In genomic region chr15:101438482-101439284, GRCh38 we compare ENCODE assay signal across 20 cellular contexts. TPM values are rescaled to one million over a fixed set of nuclear protein-coding genes. Genes with fewer than 3 reads are reported as not detected.
A peak's percentile ranks its signal among the peaks of the same experiment; 100 is the strongest.
DNase-seq lines count a peak whose midpoint lies in the region; ATAC-seq and TF ChIP-seq lines count a peak whose summit lies in the region.
"Had no signal": no experiment of that assay in that cellular context is flagged by ENCODE, and none has a peak within 500 bp of the region (broad histone marks: within the 10 kb centered on the region; RNA-seq: fewer than 3 reads in every experiment).

No MANE protein-coding gene starts in this region.

- no peak overlapping the region for H2BK120ac ChIP-seq in neuronal stem cell (ENCODE audit: low read depth, low read length)

- no peak overlapping the region for H3K27ac Mint-ChIP-seq in activated T-helper 1 cell treated with anti-CD3 and anti-CD28 coated beads, Interleukin-12 subunit alpha, Interleukin-12 subunit beta, Interleukin-2, Interleukin-4 antibody, amounts not matched to agents 30 ng/mL and 10 ng/mL and 1 ng/mL, durations not matched to agents 14 hours and 24 hours and 36 hours
- H3K27ac Mint-ChIP-seq: activated CD8-positive, alpha-beta T cell treated with anti-CD3 and anti-CD28 coated beads for 36 hours; T-cell had no signal

- H3K36me3 ChIP-seq in heart left ventricle (no peaks in the 10 kb centered on the region), neuronal stem cell (replicated peaks in 1 of 2; ENCODE audit: control insufficient read depth in 2 of 2, insufficient read depth in 2 of 2, low read length in 2 of 2) (peaks cover 0 to 7% of the 10 kb centered on the region in 2 donors), vagina (no peaks in the 10 kb centered on the region)

- H3K4me2 ChIP-seq in neuronal stem cell (ENCODE audit: insufficient read depth, low read length, poor library complexity, severe bottlenecking): no peak overlapping the region

- no peak overlapping the region for H3K23ac ChIP-seq in neuronal stem cell (ENCODE audit: low read depth, low read length, poor library complexity)

- no peaks in the 10 kb centered on the region for H3K27me3 ChIP-seq in heart left ventricle
- no peaks in the 10 kb centered on the region for H3K27me3 ChIP-seq in neuronal stem cell (ENCODE audit: control insufficient read depth in 3 of 3, insufficient read depth in 3 of 3, low read depth in 1 of 3, low read length in 3 of 3)
- H3K27me3 ChIP-seq in vagina: no peaks in the 10 kb centered on the region

- H2AFZ ChIP-seq in neuronal stem cell (ENCODE audit: low read length): no peak overlapping the region

- H2BK15ac ChIP-seq in neuronal stem cell (ENCODE audit: low read length): no peak overlapping the region

- H3K9me3 ChIP-seq in heart left ventricle (no peaks in the 10 kb centered on the region), neuronal stem cell (replicated peaks in 1 of 2; ENCODE audit: control insufficient read depth in 2 of 2, insufficient read depth in 1 of 2, low read depth in 1 of 2, low read length in 2 of 2) (peaks cover 0 to 12% of the 10 kb centered on the region in 2 donors), vagina (no peaks in the 10 kb centered on the region)

- ATAC-seq in Right ventricle myocardium superior (ENCODE audit: poor library complexity): peak; percentile 41
- ATAC-seq in left cardiac atrium: no peak
- no peak for ATAC-seq in heart left ventricle
- no peak for ATAC-seq in GM21360 (IDR thresholded peaks at IDR 0.05; ENCODE audit: unreplicated experiment)
- ATAC-seq: activated CD8-positive, alpha-beta T cell treated with anti-CD3 and anti-CD28 coated beads for 36 hours; T-cell had no signal

- no peak for TF ChIP-seq POLR2A in heart left ventricle (IDR thresholded peaks at IDR 0.05)
- no peak for TF ChIP-seq POLR2A in vagina (IDR thresholded peaks at IDR 0.05)

- 76 to 84% (median 81%) methylated on average over 21 of the region's 21 CpGs for WGBS in heart left ventricle, 4 donors
- WGBS in neuronal stem cell (ENCODE audit: extremely low coverage in 2 of 2, insufficient read length in 2 of 2, insufficient replicate concordance in 1 of 2), 2 donors: no CpG with 5 or more reads among the region's 21 CpGs

- H3K27ac ChIP-seq in heart left ventricle (peak overlapping the region in 11 of 12 donors; percentile 16 to 72 (median 47)), neuronal stem cell (replicated peaks; ENCODE audit: low read length) (no peak overlapping the region), vagina (peak overlapping the region; percentile 36)

- H3K4me3 Mint-ChIP-seq in activated T-helper 1 cell treated with anti-CD3 and anti-CD28 coated beads, Interleukin-12 subunit alpha, Interleukin-12 subunit beta, Interleukin-2, Interleukin-4 antibody, amounts not matched to agents 30 ng/mL and 10 ng/mL and 1 ng/mL, durations not matched to agents 14 hours and 24 hours and 36 hours: no peak overlapping the region
- H3K4me3 Mint-ChIP-seq: activated CD8-positive, alpha-beta T cell treated with anti-CD3 and anti-CD28 coated beads for 36 hours; T-cell had no signal

- H3K4ac ChIP-seq in neuronal stem cell (ENCODE audit: low read length): no peak overlapping the region

- no peak overlapping the region for H2AK5ac ChIP-seq in neuronal stem cell (ENCODE audit: low read depth, low read length)

- H3K27me3 Mint-ChIP-seq in activated T-helper 1 cell treated with anti-CD3 and anti-CD28 coated beads, Interleukin-12 subunit alpha, Interleukin-12 subunit beta, Interleukin-2, Interleukin-4 antibody, amounts not matched to agents 30 ng/mL and 10 ng/mL and 1 ng/mL, durations not matched to agents 14 hours and 24 hours and 36 hours (ENCODE audit: insufficient read depth): peaks cover 5% of the 10 kb centered on the region

- H3K4me3 ChIP-seq in heart left ventricle (no peak overlapping the region), neuronal stem cell (ENCODE audit: low read length in 2 of 2) (no peak overlapping the region), vagina (no peak overlapping the region)
- H3K4me3 ChIP-seq: lung had no signal

- no peak overlapping the region for H4K8ac ChIP-seq in neuronal stem cell (ENCODE audit: low read depth, low read length)

- H2BK5ac ChIP-seq in neuronal stem cell (ENCODE audit: low read length): no peak overlapping the region

- H3K36me3 Mint-ChIP-seq in activated T-helper 1 cell treated with anti-CD3 and anti-CD28 coated beads, Interleukin-12 subunit alpha, Interleukin-12 subunit beta, Interleukin-2, Interleukin-4 antibody, amounts not matched to agents 30 ng/mL and 10 ng/mL and 1 ng/mL, durations not matched to agents 14 hours and 24 hours and 36 hours (ENCODE audit: low read depth): no peaks in the 10 kb centered on the region
- H3K36me3 Mint-ChIP-seq: naive B cell, T-cell had no signal

- peaks cover 0 to 33% (median 8%) of the 10 kb centered on the region in 12 donors for H3K4me1 ChIP-seq in heart left ventricle
- H3K4me1 ChIP-seq in neuronal stem cell (ENCODE audit: control insufficient read depth in 2 of 2, insufficient read depth in 1 of 2, low read depth in 1 of 2, low read length in 2 of 2): peaks cover 8 to 11% of the 10 kb centered on the region in 2 donors
- H3K4me1 ChIP-seq in vagina: peaks cover 4% of the 10 kb centered on the region

- H3K9ac ChIP-seq in neuronal stem cell (ENCODE audit: low read depth, low read length, poor library complexity): no peak overlapping the region

- H2BK12ac ChIP-seq in neuronal stem cell (ENCODE audit: low read length): peak overlapping the region; percentile 2

- H3K79me1 ChIP-seq in neuronal stem cell (ENCODE audit: low read depth, low read length): no peaks in the 10 kb centered on the region

- no peak overlapping the region for H3K14ac ChIP-seq in neuronal stem cell (ENCODE audit: low read length)

- no peak overlapping the region for H4K91ac ChIP-seq in neuronal stem cell (ENCODE audit: low read depth, low read length, poor library complexity)

- no peak for DNase-seq in Right ventricle myocardium superior
- DNase-seq in left cardiac atrium: no peak
- DNase-seq in heart left ventricle: no peak
- no peak for DNase-seq in neuronal stem cell (ENCODE audit: low spot score)
- peak in 1 of 2 donors; percentile 84 for DNase-seq in vagina (ENCODE audit: extremely low spot score in 2 of 2)
- no peak for DNase-seq in activated T-helper 1 cell treated with anti-CD3 and anti-CD28 coated beads, Interleukin-12 subunit alpha, Interleukin-12 subunit beta, Interleukin-2, Interleukin-4 antibody, amounts not matched to agents 30 ng/mL and 10 ng/mL and 1 ng/mL, durations not matched to agents 14 hours and 24 hours and 36 hours (ENCODE audit: low spot score)
- no peak for DNase-seq in CD1c-positive myeloid dendritic cell (ENCODE audit: extremely low spot score)
- DNase-seq: ACHN; activated CD8-positive, alpha-beta T cell treated with anti-CD3 and anti-CD28 coated beads for 36 hours; activated effector memory CD4-positive, alpha-beta T cell treated with anti-CD3 and anti-CD28 coated beads, Interleukin-2, amount 50 U/mL, for 16 hours; amniotic stem cell; foreskin melanocyte; naive B cell; NCI-H1436; NCI-H446; stimulated activated CD4-positive, alpha-beta T cell treated with anti-CD3 and anti-CD28 coated beads, Interleukin-15, amount 100 ng/mL, for 24 hours; stimulated activated naive CD4-positive, alpha-beta T cell treated with Interleukin-2 at 50 U/mL for 16 hours; T-cell had no signal

- TF ChIP-seq CTCF in heart left ventricle (IDR thresholded peaks at IDR 0.05): no peak
- TF ChIP-seq CTCF in vagina (IDR thresholded peaks at IDR 0.05): no peak

- H3K18ac ChIP-seq in neuronal stem cell (ENCODE audit: low read length): no peak overlapping the region

- H3K9me3 Mint-ChIP-seq in activated T-helper 1 cell treated with anti-CD3 and anti-CD28 coated beads, Interleukin-12 subunit alpha, Interleukin-12 subunit beta, Interleukin-2, Interleukin-4 antibody, amounts not matched to agents 30 ng/mL and 10 ng/mL and 1 ng/mL, durations not matched to agents 14 hours and 24 hours and 36 hours: no peaks in the 10 kb centered on the region
- H3K9me3 Mint-ChIP-seq: activated CD8-positive, alpha-beta T cell treated with anti-CD3 and anti-CD28 coated beads for 36 hours; T-cell had no signal

- intact Hi-C loops in Right ventricle myocardium superior (cut with DNase I) (no loop called here), left cardiac atrium (cut with DNase I) (no loop called here), heart left ventricle (cut with DNase I) (loop anchor here in 1 of 10 donors (10.0 kb wide), 1 partner anchor 54 kb away; no protein-coding TSS in a partner anchor), vagina (cut with DNase I) (no loop called here)
- intact Hi-C loops in activated T-helper 1 cell treated with anti-CD3 and anti-CD28 coated beads, Interleukin-12 subunit alpha, Interleukin-12 subunit beta, Interleukin-2, Interleukin-4 antibody, amounts not matched to agents 30 ng/mL and 10 ng/mL and 1 ng/mL, durations not matched to agents 14 hours and 24 hours and 36 hours (cut with micrococcal nuclease): no loop called here

- H3K4me1 Mint-ChIP-seq in activated T-helper 1 cell treated with anti-CD3 and anti-CD28 coated beads, Interleukin-12 subunit alpha, Interleukin-12 subunit beta, Interleukin-2, Interleukin-4 antibody, amounts not matched to agents 30 ng/mL and 10 ng/mL and 1 ng/mL, durations not matched to agents 14 hours and 24 hours and 36 hours (ENCODE audit: low read depth): no peaks in the 10 kb centered on the region

RNA-seq across cellular contexts. Expression of gene PCSK6, which starts 50.8 kb away (rescaled TPM):
- total RNA-seq in Right ventricle myocardium superior (34.7 TPM), left cardiac atrium (10 to 100 TPM; 14.5 to 20.2 TPM), heart left ventricle (10 to 100 TPM in 8 of 9 donors, 1 to 10 TPM in 1; 7.3 to 41.7 (median 23.5) TPM), vagina (7.4 TPM)
- 1 to 10 TPM; 7.4 TPM for polyA plus RNA-seq in heart left ventricle
- polyA plus RNA-seq in neuronal stem cell (2013, experiment 1 of 2): 2.0 TPM
- polyA plus RNA-seq in neuronal stem cell (2013, experiment 2 of 2): 1.8 TPM
- total RNA-seq in activated T-helper 1 cell treated with anti-CD3 and anti-CD28 coated beads, Interleukin-12 subunit alpha, Interleukin-12 subunit beta, Interleukin-2, Interleukin-4 antibody, amounts not matched to agents 30 ng/mL and 10 ng/mL and 1 ng/mL, durations not matched to agents 14 hours and 24 hours and 36 hours: 3.0 and 3.7 TPM in 2 replicates
